ENCODE assay signal across 1 cellular context in genomic region chr10:89352039-89352597, GRCh38.
TF ChIP-seq lines count a peak whose summit lies in the region.

No MANE protein-coding gene starts in this region.

TF ChIP-seq in A549, 52 proteins besides CTCF, POLR2A, EP300 and RAD21 (continued from another document):
- TF ChIP-seq USF2 (IDR thresholded peaks at IDR 0.05): no peak
- no peak for TF ChIP-seq ZFP36 (IDR thresholded peaks at IDR 0.05; ENCODE audit: borderline replicate concordance, partially characterized antibody)
- no peak for TF ChIP-seq JUNB (IDR thresholded peaks at IDR 0.05)
- no peak for TF ChIP-seq HDAC2 (IDR thresholded peaks at IDR 0.05)
- TF ChIP-seq RARB (CRISPR knock-in tag; IDR thresholded peaks at IDR 0.05): no peak
- no peak for TF ChIP-seq FOXS1 (CRISPR knock-in tag; IDR thresholded peaks at IDR 0.05)
- no peak for TF ChIP-seq CBX8 (IDR thresholded peaks at IDR 0.05)
- TF ChIP-seq, protein P1, sequence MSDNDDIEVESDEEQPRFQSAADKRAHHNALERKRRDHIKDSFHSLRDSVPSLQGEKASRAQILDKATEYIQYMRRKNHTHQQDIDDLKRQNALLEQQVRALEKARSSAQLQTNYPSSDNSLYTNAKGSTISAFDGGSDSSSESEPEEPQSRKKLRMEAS (IDR thresholded peaks at IDR 0.05): peak; percentile 88
- no peak for TF ChIP-seq FOSB (CRISPR knock-in tag; IDR thresholded peaks at IDR 0.05)
- no peak for TF ChIP-seq RNF2 (IDR thresholded peaks at IDR 0.05; ENCODE audit: borderline replicate concordance, low read depth)
- no peak for TF ChIP-seq CBX2 (IDR thresholded peaks at IDR 0.05; ENCODE audit: borderline replicate concordance, low read depth)
- TF ChIP-seq PBX3 (IDR thresholded peaks at IDR 0.05): no peak
- peak; percentile 82 for TF ChIP-seq ZNF302 (CRISPR knock-in tag; IDR thresholded peaks at IDR 0.05)
- no peak for TF ChIP-seq KDM5A (IDR thresholded peaks at IDR 0.05)
- no peak for TF ChIP-seq RCOR1 (IDR thresholded peaks at IDR 0.05; ENCODE audit: low read depth, low read length)
- no peak for TF ChIP-seq MAZ (IDR thresholded peaks at IDR 0.05; ENCODE audit: borderline replicate concordance, low read depth, low read length)
- no peak for TF ChIP-seq NFE2L2 (conservative IDR thresholded peaks at IDR 0.05; ENCODE audit: low read length)
- no peak for TF ChIP-seq BCL3 (IDR thresholded peaks at IDR 0.05)
- TF ChIP-seq REST (IDR thresholded peaks at IDR 0.05): no peak
- no peak for TF ChIP-seq RFX5 (IDR thresholded peaks at IDR 0.05)
- TF ChIP-seq GATA3 (IDR thresholded peaks at IDR 0.05; ENCODE audit: borderline replicate concordance): no peak
- TF ChIP-seq PHF8 (IDR thresholded peaks at IDR 0.05; ENCODE audit: borderline replicate concordance, low read depth): no peak
- no peak for TF ChIP-seq CHD4 (IDR thresholded peaks at IDR 0.05; ENCODE audit: borderline replicate concordance)
- peak; percentile 69; the same call in 1 of the 2 replicates for TF ChIP-seq MYC (IDR thresholded peaks at IDR 0.05; ENCODE audit: borderline replicate concordance, low read length)
- TF ChIP-seq NPAS2 (CRISPR knock-in tag; IDR thresholded peaks at IDR 0.05; ENCODE audit: borderline replicate concordance): no peak; the same call in 1 of the 2 replicates
- TF ChIP-seq MAFK (IDR thresholded peaks at IDR 0.05; ENCODE audit: partially characterized antibody): no peak
- TF ChIP-seq NR3C1 (IDR thresholded peaks at IDR 0.05): no peak
- TF ChIP-seq CHD2 (IDR thresholded peaks at IDR 0.05; ENCODE audit: low read length, partially characterized antibody): no peak
- peak in 1 of 2 experiments; percentile 15; a peak in 1 of 5 replicates for TF ChIP-seq JUN (IDR thresholded peaks at IDR 0.05)
- TF ChIP-seq POLR2AphosphoS2 (conservative IDR thresholded peaks at IDR 0.05; ENCODE audit: low read length): no peak
- no peak for TF ChIP-seq ZC3H11A (IDR thresholded peaks at IDR 0.05)
- no peak for TF ChIP-seq TP53 (CRISPR knock-in tag; IDR thresholded peaks at IDR 0.05)
- no peak for TF ChIP-seq ESRRA (IDR thresholded peaks at IDR 0.05; ENCODE audit: borderline replicate concordance, low read length)
- TF ChIP-seq HOXA7 (CRISPR knock-in tag; IDR thresholded peaks at IDR 0.05): no peak
- TF ChIP-seq, protein P2, sequence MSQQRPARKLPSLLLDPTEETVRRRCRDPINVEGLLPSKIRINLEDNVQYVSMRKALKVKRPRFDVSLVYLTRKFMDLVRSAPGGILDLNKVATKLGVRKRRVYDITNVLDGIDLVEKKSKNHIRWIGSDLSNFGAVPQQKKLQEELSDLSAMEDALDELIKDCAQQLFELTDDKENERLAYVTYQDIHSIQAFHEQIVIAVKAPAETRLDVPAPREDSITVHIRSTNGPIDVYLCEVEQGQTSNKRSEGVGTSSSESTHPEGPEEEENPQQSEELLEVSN (IDR thresholded peaks at IDR 0.05; ENCODE audit: borderline replicate concordance, low read depth): peak; percentile 85; the same call in 1 of the 2 replicates
- 0 out of 2 replicates have a peak, but pooled peaks have one; percentile 21 for TF ChIP-seq FOSL2 (IDR thresholded peaks at IDR 0.05)
- peak; percentile 83 for TF ChIP-seq FOSL2 (CRISPR knock-in tag; IDR thresholded peaks at IDR 0.05)
- TF ChIP-seq KDM1A (IDR thresholded peaks at IDR 0.05; ENCODE audit: low read depth): no peak
- TF ChIP-seq, protein P3, sequence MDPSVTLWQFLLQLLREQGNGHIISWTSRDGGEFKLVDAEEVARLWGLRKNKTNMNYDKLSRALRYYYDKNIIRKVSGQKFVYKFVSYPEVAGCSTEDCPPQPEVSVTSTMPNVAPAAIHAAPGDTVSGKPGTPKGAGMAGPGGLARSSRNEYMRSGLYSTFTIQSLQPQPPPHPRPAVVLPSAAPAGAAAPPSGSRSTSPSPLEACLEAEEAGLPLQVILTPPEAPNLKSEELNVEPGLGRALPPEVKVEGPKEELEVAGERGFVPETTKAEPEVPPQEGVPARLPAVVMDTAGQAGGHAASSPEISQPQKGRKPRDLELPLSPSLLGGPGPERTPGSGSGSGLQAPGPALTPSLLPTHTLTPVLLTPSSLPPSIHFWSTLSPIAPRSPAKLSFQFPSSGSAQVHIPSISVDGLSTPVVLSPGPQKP (IDR thresholded peaks at IDR 0.05; ENCODE audit: low read depth, low read length): no peak
- TF ChIP-seq EHMT2 (IDR thresholded peaks at IDR 0.05; ENCODE audit: low read depth): 0 out of 2 replicates have a peak, but pooled peaks have one; percentile 27
- TF ChIP-seq EHF (CRISPR knock-in tag; IDR thresholded peaks at IDR 0.05): peak; percentile 58; the same call in 1 of the 2 replicates
- 0 out of 2 replicates have a peak, but pooled peaks have one; percentile 52 for TF ChIP-seq HOXB13 (CRISPR knock-in tag; IDR thresholded peaks at IDR 0.05; ENCODE audit: low read depth)
- TF ChIP-seq HMGXB4 (CRISPR knock-in tag; IDR thresholded peaks at IDR 0.05; ENCODE audit: borderline replicate concordance): no peak
- no peak for TF ChIP-seq ZSCAN20 (CRISPR knock-in tag; IDR thresholded peaks at IDR 0.05)
- TF ChIP-seq TFCP2L1 (CRISPR knock-in tag; IDR thresholded peaks at IDR 0.05): no peak
- 0 out of 2 replicates have a peak, but pooled peaks have one; percentile 53 for TF ChIP-seq BHLHE40 (IDR thresholded peaks at IDR 0.05; ENCODE audit: low read depth, low read length)
- TF ChIP-seq CEBPB (IDR thresholded peaks at IDR 0.05): no peak
- no peak for TF ChIP-seq HEYL (CRISPR knock-in tag; IDR thresholded peaks at IDR 0.05)
- TF ChIP-seq SMC3 (IDR thresholded peaks at IDR 0.05): no peak
- TF ChIP-seq SREBF2 (IDR thresholded peaks at IDR 0.05): no peak
